19 cellular contexts compared by ENCODE assay signal in genomic region chr15:75656331-75656730, GRCh38. TPM values are rescaled to one million over a fixed set of nuclear protein-coding genes. Genes with fewer than 3 reads are reported as not detected.
"Had no signal": no experiment of that assay in that cellular context is flagged by ENCODE, and none has a peak within 500 bp of the region (broad histone marks: within the 10 kb centered on the region; RNA-seq: fewer than 3 reads in every experiment).

No MANE protein-coding gene starts in this region.

- H3K27me3 Mint-ChIP-seq: memory B cell; natural killer cell treated with Interleukin-12 subunit alpha and Interleukin-12 subunit beta and Interleukin-15 and Interleukin-18, amount 100 ng/mL, for 72 hours; stimulated activated memory B cell treated with anti-CD40 and anti-IgM and Interleukin-4, amounts not matched to agents 10 μg/mL and 1 μg/mL and 100 μg/mL, for 72 hours; stimulated activated naive CD8-positive, alpha-beta T cell treated with anti-CD3 and anti-CD28 coated beads, Interleukin-15, Interleukin-2, amounts not matched to agents 100 ng/mL and 50 ng/mL, for 24 hours had no signal

- H3K27me3 ChIP-seq: dorsolateral prefrontal cortex, right lobe of liver, testis, transverse colon had no signal

- DNase-seq: cortex of kidney; dorsolateral prefrontal cortex; effector CD8-positive, alpha-beta T cell; islet precursor cell; left ventricle myocardium inferior; lower lobe of right lung; retina; right lobe of liver; stimulated activated CD4-positive, alpha-beta T cell treated with anti-CD3 and anti-CD28 coated beads, Interleukin-4, amount 100 ng/mL, for 1 hour; stimulated activated CD8-positive, alpha-beta memory T cell treated with anti-CD3 and anti-CD28 coated beads, Interleukin-4, amount 100 ng/mL, for 48 hours; testis; transverse colon had no signal

- H3K9me3 ChIP-seq: left ventricle myocardium inferior, lower lobe of right lung, psoas muscle, right lobe of liver, testis, transverse colon had no signal

- H3K4me1 Mint-ChIP-seq: memory B cell had no signal

- ATAC-seq: esophagus mucosa; lower lobe of right lung; natural killer cell treated with Interleukin-12 subunit alpha and Interleukin-12 subunit beta and Interleukin-15 and Interleukin-18, amount 100 ng/mL, for 72 hours; psoas muscle; right lobe of liver; stimulated activated memory B cell treated with anti-CD40 and anti-IgM and Interleukin-4, amounts not matched to agents 10 μg/mL and 1 μg/mL and 100 μg/mL, for 72 hours had no signal

- H3K4me3 Mint-ChIP-seq: memory B cell; mesothelial cell of epicardium; natural killer cell treated with Interleukin-12 subunit alpha and Interleukin-12 subunit beta and Interleukin-15 and Interleukin-18, amount 100 ng/mL, for 72 hours; stimulated activated memory B cell treated with anti-CD40 and anti-IgM and Interleukin-4, amounts not matched to agents 10 μg/mL and 1 μg/mL and 100 μg/mL, for 72 hours; stimulated activated naive CD8-positive, alpha-beta T cell treated with anti-CD3 and anti-CD28 coated beads, Interleukin-15, Interleukin-2, amounts not matched to agents 100 ng/mL and 50 ng/mL, for 24 hours had no signal

- H3K4me3 ChIP-seq: dorsolateral prefrontal cortex, left ventricle myocardium inferior, lower lobe of right lung, psoas muscle, right lobe of liver, testis, transverse colon had no signal

- H3K27ac Mint-ChIP-seq: memory B cell; mesothelial cell of epicardium; natural killer cell treated with Interleukin-12 subunit alpha and Interleukin-12 subunit beta and Interleukin-15 and Interleukin-18, amount 100 ng/mL, for 72 hours; stimulated activated memory B cell treated with anti-CD40 and anti-IgM and Interleukin-4, amounts not matched to agents 10 μg/mL and 1 μg/mL and 100 μg/mL, for 72 hours; stimulated activated naive CD8-positive, alpha-beta T cell treated with anti-CD3 and anti-CD28 coated beads, Interleukin-15, Interleukin-2, amounts not matched to agents 100 ng/mL and 50 ng/mL, for 24 hours had no signal

- H3K27ac ChIP-seq: dorsolateral prefrontal cortex, left ventricle myocardium inferior, lower lobe of right lung, psoas muscle, right lobe of liver, testis, transverse colon had no signal

- H3K36me3 Mint-ChIP-seq: memory B cell; mesothelial cell of epicardium; natural killer cell treated with Interleukin-12 subunit alpha and Interleukin-12 subunit beta and Interleukin-15 and Interleukin-18, amount 100 ng/mL, for 72 hours; stimulated activated memory B cell treated with anti-CD40 and anti-IgM and Interleukin-4, amounts not matched to agents 10 μg/mL and 1 μg/mL and 100 μg/mL, for 72 hours had no signal

- H3K9me3 Mint-ChIP-seq: memory B cell; mesothelial cell of epicardium; natural killer cell treated with Interleukin-12 subunit alpha and Interleukin-12 subunit beta and Interleukin-15 and Interleukin-18, amount 100 ng/mL, for 72 hours; stimulated activated memory B cell treated with anti-CD40 and anti-IgM and Interleukin-4, amounts not matched to agents 10 μg/mL and 1 μg/mL and 100 μg/mL, for 72 hours; stimulated activated naive CD8-positive, alpha-beta T cell treated with anti-CD3 and anti-CD28 coated beads, Interleukin-15, Interleukin-2, amounts not matched to agents 100 ng/mL and 50 ng/mL, for 24 hours had no signal

RNA-seq across cellular contexts. Expression of gene CSPG4, which starts 56.3 kb away (rescaled TPM):
- total RNA-seq: natural killer cell treated with Interleukin-12 subunit alpha and Interleukin-12 subunit beta and Interleukin-15 and Interleukin-18, amount 100 ng/mL, for 72 hours had no signal
